ENCODE assay signal across 1 cellular context in genomic region chr10:124996854-124997215, GRCh38.
TF ChIP-seq lines count a peak whose summit lies in the region.

No MANE protein-coding gene starts in this region.

TF ChIP-seq in WTC11, 78 proteins besides CTCF, POLR2A, EP300 and RAD21 (continued from another document):
- TF ChIP-seq ARID4B (CRISPR knock-in tag; IDR thresholded peaks at IDR 0.05; ENCODE audit: borderline replicate concordance) = no peak
